27 cellular contexts compared by ENCODE assay signal in genomic region chr11:27812341-27812740, GRCh38.
DNase-seq lines count a peak whose midpoint lies in the region; FAIRE-seq and TF ChIP-seq lines count a peak whose summit lies in the region.
"Had no signal": no experiment of that assay in that cellular context is flagged by ENCODE, and none has a peak within 500 bp of the region (broad histone marks: within the 10 kb centered on the region; RNA-seq: fewer than 3 reads in every experiment).

No MANE protein-coding gene starts in this region.

- no peaks in the 10 kb centered on the region for H3K36me3 ChIP-seq in left ventricle myocardium inferior
- H3K36me3 ChIP-seq: BE2C had no signal

- no peaks in the 10 kb centered on the region for H3K9me3 ChIP-seq in left ventricle myocardium inferior (replicated peaks)
- H3K9me3 ChIP-seq: BE2C, mucosa of descending colon had no signal

- intact Hi-C loops in left ventricle myocardium inferior (cut with micrococcal nuclease): no loop called here

- H3K4me1 ChIP-seq in left ventricle myocardium inferior: no peaks in the 10 kb centered on the region
- H3K4me1 ChIP-seq: BE2C had no signal

- H3K27me3 ChIP-seq in left ventricle myocardium inferior (ENCODE audit: low read depth): peaks cover 11% of the 10 kb centered on the region
- H3K27me3 ChIP-seq: BE2C had no signal

- FAIRE-seq in HTR-8/SVneo (lab: Jason Lieb, UNC): no peak
- FAIRE-seq: endothelial cell of umbilical vein, GM18507, kidney had no signal

- no peak overlapping the region for H3K27ac ChIP-seq in left ventricle myocardium inferior (replicated peaks)
- H3K27ac ChIP-seq: VCaP had no signal

- H3K4me3 ChIP-seq in left ventricle myocardium inferior: no peak overlapping the region
- H3K4me3 ChIP-seq: lung, mucosa of descending colon had no signal

- DNase-seq in Daoy (ENCODE audit: low read depth) (peak; percentile 4), HTR-8/SVneo (ENCODE audit: insufficient read length, low spot score) (peak; percentile 6), RPMI7951 (ENCODE audit: low read depth) (peak; percentile 30), iris pigment epithelial cell (ENCODE audit: low read depth) (peak; percentile 18), left ventricle myocardium inferior (no peak), ureter (ENCODE audit: low spot score) (no peak), midbrain (lab: John Stamatoyannopoulos, UW) (no peak)
- DNase-seq in activated CD4-positive, alpha-beta T cell treated with anti-CD3 and anti-CD28 coated beads, Interleukin-2, amount 50 U/mL, for 48 hours: no peak
- DNase-seq: activated CD4-positive, alpha-beta T cell treated with anti-CD3 and anti-CD28 coated beads, Interleukin-2, amount 10 ng/mL, durations not matched to agents 24 days and 14 days; activated gamma-delta T cell treated with Interleukin-2 at 50 U/mL for 16 hours; activated T-cell treated with anti-CD3 and anti-CD28 coated beads, Interleukin-2, amount 50 U/mL, for 4 hours; BE2C; DMS79; kidney; mucosa of descending colon; NCI-H1417; NCI-H2081; nephron progenitor cell; PC-3; retina; Right ventricle myocardium superior; stimulated activated CD4-positive, alpha-beta T cell treated with anti-CD3 and anti-CD28 coated beads, Interleukin-2, amount 100 ng/mL, for 48 hours; trophoblast cell had no signal

- no peak for TF ChIP-seq CTCF in left ventricle myocardium inferior (IDR thresholded peaks at IDR 0.05; ENCODE audit: borderline replicate concordance)

Comparison
In these comparisons a context has a peak if more than half of its experiments do, and no peak if none do; other contexts are left out.
1. DNase-seq: peak in Daoy (single experiment), HTR-8/SVneo (single experiment), RPMI7951 (single experiment) and iris pigment epithelial cell (single experiment); none in left ventricle myocardium inferior (single experiment), activated CD4-positive, alpha-beta T cell treated with anti-CD3 and anti-CD28 coated beads, Interleukin-2, amount 50 U/mL, for 48 hours (0 of 2), ureter (single experiment) and midbrain (single experiment).